ENCODE assay signal across 9 cellular contexts in the genomic region with DNA sequence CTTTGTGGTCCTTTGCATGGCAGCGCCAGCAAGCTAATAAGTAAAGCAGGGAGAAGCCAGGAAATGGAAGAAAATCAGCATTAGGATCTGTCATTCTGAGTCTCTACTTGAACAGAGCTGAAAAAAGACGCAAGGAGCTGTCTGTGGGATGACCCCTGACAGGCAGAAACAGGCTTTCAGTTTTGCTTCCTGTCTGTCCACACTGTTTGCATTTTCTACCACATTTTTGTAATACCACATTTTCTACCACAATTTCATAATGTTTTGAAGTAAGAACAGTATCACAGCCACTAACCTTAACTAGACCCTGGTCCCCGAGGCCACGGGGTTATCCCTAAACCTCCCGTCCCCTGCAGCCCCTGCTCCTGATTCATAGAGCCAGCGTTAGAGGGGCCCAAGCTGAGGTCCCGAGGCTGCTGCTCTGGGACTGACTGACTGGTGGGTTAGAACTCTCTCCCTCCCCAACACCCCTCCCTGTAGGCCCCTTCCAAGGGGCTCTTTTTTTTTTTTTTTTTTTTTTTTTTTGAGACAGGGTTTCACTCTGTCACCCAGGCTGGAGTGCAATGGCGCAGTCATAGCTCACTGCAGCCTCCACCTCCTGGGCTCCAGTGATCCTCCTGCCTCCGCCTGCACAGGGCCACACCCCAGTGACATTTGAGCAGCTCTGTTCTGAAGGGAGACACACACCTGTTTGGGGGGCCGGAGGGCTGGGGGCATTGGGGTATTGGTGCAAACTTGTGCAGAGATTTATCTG. TPM values are rescaled to one million over a fixed set of nuclear protein-coding genes. Genes with fewer than 3 reads are reported as not detected.
DNase-seq lines count a peak whose midpoint lies in the region; ATAC-seq and TF ChIP-seq lines count a peak whose summit lies in the region.
"Had no signal": no experiment of that assay in that cellular context is flagged by ENCODE, and none has a peak within 500 bp of the region (broad histone marks: within the 10 kb centered on the region; RNA-seq: fewer than 3 reads in every experiment).

No MANE protein-coding gene starts in this region.

- peaks cover 3% of the 10 kb centered on the region for H3K27me3 Mint-ChIP-seq in glutamatergic neuron (ENCODE audit: unreplicated experiment)

- intact Hi-C loops in posterior vena cava (cut with DNase I), result loop anchor here in 1 of 2 donors (5.0 kb wide), 1 partner anchor 908 kb away; no protein-coding TSS in a partner anchor

- no peak for TF ChIP-seq CTCF in glutamatergic neuron (IDR thresholded peaks at IDR 0.05; ENCODE audit: partially characterized antibody, unreplicated experiment)

- no peaks in the 10 kb centered on the region for H3K4me1 Mint-ChIP-seq in glutamatergic neuron (ENCODE audit: low read depth, unreplicated experiment)

- DNase-seq in activated CD8-positive, alpha-beta memory T cell treated with anti-CD3 and anti-CD28 coated beads, Interleukin-2, amount 50 U/mL, for 48 hours, result peak; percentile 76
- DNase-seq in activated CD8-positive, alpha-beta memory T cell treated with anti-CD3 and anti-CD28 coated beads, Interleukin-2, amount 50 U/mL, for 4 hours, result no peak
- DNase-seq in iris pigment epithelial cell (ENCODE audit: low read depth) (peak; percentile 93), NCI-H510A treated with DMSO at 0.1 percent for 48 hours (lab: John Stamatoyannopoulos, UW) (no peak), posterior vena cava (ENCODE audit: low spot score) (no peak), glutamatergic neuron (no peak)
- DNase-seq: DND-41 had no signal

- no peaks in the 10 kb centered on the region for H3K36me3 Mint-ChIP-seq in glutamatergic neuron (ENCODE audit: unreplicated experiment)

- ATAC-seq in HG02884 (IDR thresholded peaks at IDR 0.05; ENCODE audit: unreplicated experiment), result peak; percentile 71

- no peak overlapping the region for H3K27ac Mint-ChIP-seq in glutamatergic neuron (ENCODE audit: unreplicated experiment)

- 0 out of 2 replicates have a peak, but pooled peaks have one; percentile 14 for TF ChIP-seq POLR2A in Raji (IDR thresholded peaks at IDR 0.05; ENCODE audit: insufficient read depth, low read depth, low read length)

- no peak overlapping the region for H3K4me3 Mint-ChIP-seq in glutamatergic neuron (ENCODE audit: unreplicated experiment)

- peaks cover 7% of the 10 kb centered on the region for H3K9me3 Mint-ChIP-seq in glutamatergic neuron (ENCODE audit: unreplicated experiment)

RNA-seq across cellular contexts. Expression of gene CLIC3, which starts 4.0 kb away (rescaled TPM):
- total RNA-seq in posterior vena cava (1 to 10 TPM; 1.9 to 3.8 TPM), glutamatergic neuron (ENCODE audit: unreplicated experiment) (not detected)

RNA-seq across cellular contexts. Expression of gene PAXX, which starts 8.1 kb away (rescaled TPM):
- total RNA-seq in posterior vena cava (10 to 100 TPM; 23.1 to 25.4 TPM), glutamatergic neuron (ENCODE audit: unreplicated experiment) (50.7 TPM)

RNA-seq across cellular contexts. Expression of gene LCNL1, which starts 17.6 kb away (rescaled TPM):
- 1 to 10 TPM; 2.0 to 2.4 TPM for total RNA-seq in posterior vena cava
- not detected for total RNA-seq in glutamatergic neuron (ENCODE audit: unreplicated experiment)

RNA-seq across cellular contexts. Expression of gene PTGDS, which starts 23.1 kb away (rescaled TPM):
- total RNA-seq in posterior vena cava, result 100 to 1,000 TPM; 475 to 547 TPM
- not detected for total RNA-seq in glutamatergic neuron (ENCODE audit: unreplicated experiment)

RNA-seq across cellular contexts. Expression of gene ABCA2, which starts 27.7 kb away (rescaled TPM):
- total RNA-seq in posterior vena cava, result 10 to 100 TPM; 30.8 to 32.8 TPM
- 70.7 TPM for total RNA-seq in glutamatergic neuron (ENCODE audit: unreplicated experiment)

Comparison
In these comparisons a context has a peak if more than half of its experiments do, and no peak if none do; other contexts are left out.
1. DNase-seq: peak in activated CD8-positive, alpha-beta memory T cell treated with anti-CD3 and anti-CD28 coated beads, Interleukin-2, amount 50 U/mL, for 48 hours (single experiment) and iris pigment epithelial cell (single experiment); none in activated CD8-positive, alpha-beta memory T cell treated with anti-CD3 and anti-CD28 coated beads, Interleukin-2, amount 50 U/mL, for 4 hours (single experiment), NCI-H510A treated with DMSO at 0.1 percent for 48 hours (single experiment), posterior vena cava (single experiment) and glutamatergic neuron (single experiment).